10 cellular contexts compared by ENCODE assay signal in the genomic region with DNA sequence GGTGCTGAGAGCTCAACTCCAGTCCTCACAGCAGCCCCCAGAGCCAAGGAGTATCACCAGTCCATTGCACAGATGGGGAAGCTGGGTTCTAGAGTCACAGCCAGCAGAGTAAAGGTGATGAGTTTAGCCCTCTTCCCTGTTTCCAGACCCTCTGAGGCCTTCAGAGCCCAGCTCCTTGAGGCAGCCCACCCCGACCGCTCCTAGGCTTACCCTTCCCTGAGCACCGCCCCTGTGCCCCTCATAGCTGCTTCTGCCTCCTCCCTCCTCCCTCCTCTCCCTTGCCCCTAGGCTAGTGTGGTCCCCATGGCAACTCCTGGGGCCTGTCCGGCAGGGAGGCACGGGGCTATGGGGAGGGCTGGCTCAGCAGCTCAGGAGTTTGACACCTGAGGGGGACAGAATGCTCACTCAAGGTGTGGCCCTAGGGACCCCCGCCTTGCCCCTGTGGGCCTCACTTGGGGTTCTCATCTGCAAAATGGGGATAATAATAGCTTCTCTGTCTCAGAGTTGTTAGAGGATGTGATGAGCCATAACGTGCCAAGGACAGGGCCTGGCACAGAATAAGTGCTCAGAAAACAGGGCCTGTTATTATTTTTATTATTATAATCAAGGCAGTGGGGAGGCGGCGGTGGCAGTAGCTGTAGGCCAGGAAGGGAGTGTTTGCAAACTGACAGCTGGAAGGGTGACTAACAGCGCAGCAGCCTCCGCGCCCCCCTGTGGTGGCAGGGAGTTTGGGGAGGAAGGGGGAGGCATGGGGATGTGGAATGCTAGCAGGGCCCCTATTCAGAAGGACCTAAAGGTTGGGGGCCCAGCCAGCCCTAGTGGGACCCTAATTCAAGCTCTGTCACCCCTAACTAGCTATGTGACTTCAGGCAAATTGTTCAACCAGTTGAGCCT. TPM values are rescaled to one million over a fixed set of nuclear protein-coding genes. Genes with fewer than 3 reads are reported as not detected.
DNase-seq lines count a peak whose midpoint lies in the region; ATAC-seq and TF ChIP-seq lines count a peak whose summit lies in the region.
"Had no signal": no experiment of that assay in that cellular context is flagged by ENCODE, and none has a peak within 500 bp of the region (broad histone marks: within the 10 kb centered on the region; RNA-seq: fewer than 3 reads in every experiment).

No MANE protein-coding gene starts in this region.

- CTCF ChIA-PET in PC-3 (lab: Charles Lee) = interaction anchor here (0.8 kb wide), 2 partner anchors 10 to 23 kb away, joined by 3 read pairs; no protein-coding TSS in a partner anchor

- WGBS in mesenchymal stem cell = 78% methylated on average over 12 of the region's 12 CpGs
- WGBS in psoas muscle, 3 donors = 81 to 85% (median 81%) methylated on average over 12 of the region's 12 CpGs

- H3K4me1 Mint-ChIP-seq in CD14-positive monocyte = peaks cover 76% of the 10 kb centered on the region

- DNase-seq in CD14-positive monocyte (ENCODE audit: low spot score) (no peak), PC-3 (no peak), mesenchymal stem cell (peak; percentile 30), kidney tubule cell (ENCODE audit: low spot score) (no peak), psoas muscle (no peak), NCI-H1417 treated with DMSO at 0.1 percent for 48 hours (lab: John Stamatoyannopoulos, UW) (no peak)
- DNase-seq in activated naive CD4-positive, alpha-beta T cell (lab: John Stamatoyannopoulos, UW) = peak in 3 of 4 experiments; percentile 49 to 71 (median 64)
- DNase-seq: NCI-H146 had no signal

- no peaks in the 10 kb centered on the region for H3K9me3 Mint-ChIP-seq in CD14-positive monocyte

- H3K4me2 ChIP-seq in PC-3 (ENCODE audit: low read length) (no peak overlapping the region), mesenchymal stem cell (ENCODE audit: low read length, poor library complexity, severe bottlenecking) (no peak overlapping the region)

- no peaks in the 10 kb centered on the region for H3F3A ChIP-seq in PC-3 (ENCODE audit: low read length, unreplicated experiment)

- H2BK15ac ChIP-seq in mesenchymal stem cell (ENCODE audit: low read depth, poor library complexity, severe bottlenecking) = no peak overlapping the region

- peak; percentile 68 for TF ChIP-seq CTCF in CD14-positive monocyte (IDR thresholded peaks at IDR 0.05)
- 0 out of 2 replicates have a peak, but pooled peaks have one; percentile 22 for TF ChIP-seq CTCF in PC-3 (conservative IDR thresholded peaks at IDR 0.05; ENCODE audit: low read depth, low read length)
- no peak for TF ChIP-seq CTCF in psoas muscle (IDR thresholded peaks at IDR 0.05)

- peaks cover 57% of the 10 kb centered on the region for H3K79me2 ChIP-seq in PC-3 (ENCODE audit: low read length)

- BruUV-seq in PC-3 (replicated peaks; lab: Mats Ljungman, UMichigan) = no TSS peak

- H4K91ac ChIP-seq in mesenchymal stem cell (ENCODE audit: low read length) = no peak overlapping the region

- peaks cover 49 to 71% of the 10 kb centered on the region in 2 donors for H3K36me3 Mint-ChIP-seq in CD14-positive monocyte

- H2AFZ ChIP-seq in PC-3 (ENCODE audit: low read length) (no peak overlapping the region), mesenchymal stem cell (ENCODE audit: low read depth, low read length) (no peak overlapping the region)

- H3K4me1 ChIP-seq in PC-3 (ENCODE audit: insufficient read depth, low read length) (peaks cover 11% of the 10 kb centered on the region), mesenchymal stem cell (ENCODE audit: control insufficient read depth, insufficient read depth, low read depth, low read length) (peaks cover 54% of the 10 kb centered on the region), psoas muscle (peaks cover 43% of the 10 kb centered on the region)

- H3K4ac ChIP-seq in mesenchymal stem cell (ENCODE audit: low read depth in 1 of 2, low read length in 2 of 2) = peak overlapping the region in 1 of 2 experiments; percentile 6

- H2BK120ac ChIP-seq in mesenchymal stem cell (ENCODE audit: low read depth, low read length) = no peak overlapping the region

- H3K9ac ChIP-seq in PC-3 (ENCODE audit: low read length) = no peak overlapping the region
- peak overlapping the region; percentile 35 for H3K9ac ChIP-seq in mesenchymal stem cell (ENCODE audit: low read length)

- peak overlapping the region in 1 of 2 experiments; percentile 81 for H3K14ac ChIP-seq in mesenchymal stem cell (ENCODE audit: low read length in 2 of 2)

- no peak overlapping the region for H2AK5ac ChIP-seq in mesenchymal stem cell (ENCODE audit: low read length, severe bottlenecking)

- H3K18ac ChIP-seq in mesenchymal stem cell (ENCODE audit: low read depth in 1 of 2, low read length in 2 of 2) = no peak overlapping the region

- H3K27ac Mint-ChIP-seq in CD14-positive monocyte = peak overlapping the region; percentile 30 to 100 (median 89)

- H4K8ac ChIP-seq in mesenchymal stem cell (ENCODE audit: low read length) = no peak overlapping the region

- H2BK5ac ChIP-seq in mesenchymal stem cell (ENCODE audit: low read depth, low read length, poor library complexity, severe bottlenecking) = no peak overlapping the region

- H3K9me3 ChIP-seq in PC-3 (ENCODE audit: low read length) = no peaks in the 10 kb centered on the region
- H3K9me3 ChIP-seq in mesenchymal stem cell (ENCODE audit: control insufficient read depth, low read length) = no peaks in the 10 kb centered on the region
- no peaks in the 10 kb centered on the region for H3K9me3 ChIP-seq in psoas muscle

- no peak overlapping the region for H3K4me3 Mint-ChIP-seq in CD14-positive monocyte

- H3K4me3 ChIP-seq in PC-3 (ENCODE audit: low read length) = no peak overlapping the region
- no peak overlapping the region for H3K4me3 ChIP-seq in mesenchymal stem cell (ENCODE audit: insufficient read depth in 1 of 2, low read depth in 1 of 2, low read length in 2 of 2)
- no peak overlapping the region for H3K4me3 ChIP-seq in psoas muscle

- H3K36me3 ChIP-seq in PC-3 (ENCODE audit: low read depth, low read length) (no peaks in the 10 kb centered on the region), mesenchymal stem cell (ENCODE audit: control insufficient read depth in 1 of 2, insufficient read depth in 2 of 2, low read depth in 1 of 2, low read length in 2 of 2) (peaks cover 3 to 23% of the 10 kb centered on the region in 2 experiments), psoas muscle (ENCODE audit: insufficient read depth in 1 of 2, low read depth in 1 of 2) (no peaks in the 10 kb centered on the region)

- H3K79me1 ChIP-seq in mesenchymal stem cell (replicated peaks; ENCODE audit: low read length, poor library complexity, severe bottlenecking) = peaks cover 28% of the 10 kb centered on the region

- H3K9me2 ChIP-seq in PC-3 (replicated peaks; ENCODE audit: low read length) = no peaks in the 10 kb centered on the region

- H3K27me3 Mint-ChIP-seq in CD14-positive monocyte (ENCODE audit: low read depth in 3 of 3) = no peaks in the 10 kb centered on the region

- no peak overlapping the region for H2BK12ac ChIP-seq in mesenchymal stem cell (ENCODE audit: low read length in 2 of 2)

- POLR2A ChIA-PET in PC-3 (lab: Charles Lee; ENCODE audit: unreplicated experiment) = no interaction called here

- peak; percentile 50 for ATAC-seq in PC-3
- ATAC-seq in psoas muscle = no peak
- ATAC-seq in HG03439 (IDR thresholded peaks at IDR 0.05; ENCODE audit: unreplicated experiment) = no peak

- H3K27ac ChIP-seq in PC-3 (ENCODE audit: low read length) (no peak overlapping the region), mesenchymal stem cell (ENCODE audit: low read length, poor library complexity, severe bottlenecking) (no peak overlapping the region), psoas muscle (no peak overlapping the region)

- intact Hi-C loops in CD14-positive monocyte (cut with micrococcal nuclease) (loop anchor here in 1 of 2 donors (2.0 kb wide), 1 partner anchor 25 kb away; no protein-coding TSS in a partner anchor), PC-3 (cut with micrococcal nuclease) (no loop called here), psoas muscle (cut with DNase I) (no loop called here)

- peaks cover 28% of the 10 kb centered on the region; the same call in 1 of the 2 replicates for H4K20me1 ChIP-seq in PC-3 (ENCODE audit: low read length)

- peak overlapping the region in 1 of 2 experiments; percentile 20 for H3K23ac ChIP-seq in mesenchymal stem cell (ENCODE audit: low read length in 2 of 2)

- H3K27me3 ChIP-seq in PC-3 (ENCODE audit: low read length) (no peaks in the 10 kb centered on the region), mesenchymal stem cell (ENCODE audit: control insufficient read depth in 1 of 2, insufficient read depth in 1 of 2, low read length in 2 of 2) (no peaks in the 10 kb centered on the region), psoas muscle (ENCODE audit: insufficient read depth in 3 of 3, low read length in 2 of 3) (no peaks in the 10 kb centered on the region)

RNA-seq across cellular contexts. Expression of gene CSK, which starts 11.5 kb away (rescaled TPM):
- 100 to 1,000 TPM in 1 of 2 donors, 10 to 100 TPM in 1; 79.0 to 106 TPM for polyA plus RNA-seq in CD14-positive monocyte
- total RNA-seq in PC-3 (2014; rRNA removed) = 38.0 and 50.3 TPM in 2 replicates
- 35.8 TPM for polyA plus RNA-seq in mesenchymal stem cell (2013, experiment 1 of 2)
- polyA plus RNA-seq in mesenchymal stem cell (2013, experiment 2 of 2) = 38.5 TPM
- 10 to 100 TPM; 15.5 to 23.8 (median 17.9) TPM for total RNA-seq in psoas muscle
- polyA plus RNA-seq in psoas muscle = 10 to 100 TPM; 12.2 to 29.6 (median 15.1) TPM

RNA-seq across cellular contexts. Expression of gene LMAN1L, which starts 19.3 kb away (rescaled TPM):
- not detected for polyA plus RNA-seq in CD14-positive monocyte
- not detected in 2 replicates for total RNA-seq in PC-3 (2014; rRNA removed)
- polyA plus RNA-seq in mesenchymal stem cell (2013, experiment 1 of 2) = not detected
- not detected for polyA plus RNA-seq in mesenchymal stem cell (2013, experiment 2 of 2)
- under 1 TPM in 2 of 4 donors, not detected in 2; 0.36 to 0.66 TPM for total RNA-seq in psoas muscle
- polyA plus RNA-seq in psoas muscle = not detected
- total RNA-seq: Daoy had no signal

RNA-seq across cellular contexts. Expression of gene CPLX3, which starts 33.0 kb away (rescaled TPM):
- polyA plus RNA-seq in CD14-positive monocyte (not detected), psoas muscle (under 1 TPM in 2 of 3 donors, not detected in 1; 0.03 to 0.04 TPM)
- total RNA-seq in PC-3 (2014; rRNA removed) (not detected in 2 replicates), psoas muscle (under 1 TPM in 1 of 4 donors, not detected in 3; 0.19 TPM)
- not detected for polyA plus RNA-seq in mesenchymal stem cell (2013, experiment 1 of 2)
- not detected for polyA plus RNA-seq in mesenchymal stem cell (2013, experiment 2 of 2)
- total RNA-seq: Daoy had no signal

RNA-seq across cellular contexts. Expression of gene CYP1A2, which starts 44.7 kb away (rescaled TPM):
- polyA plus RNA-seq in CD14-positive monocyte (not detected), psoas muscle (under 1 TPM in 1 of 3 donors, not detected in 2; 0.03 TPM)
- total RNA-seq in PC-3 (2014; rRNA removed) (not detected in 2 replicates), psoas muscle (not detected)
- not detected for polyA plus RNA-seq in mesenchymal stem cell (2013, experiment 1 of 2)
- not detected for polyA plus RNA-seq in mesenchymal stem cell (2013, experiment 2 of 2)
- total RNA-seq: Daoy had no signal

RNA-seq across cellular contexts. Expression of gene ULK3, which starts 49.6 kb away (rescaled TPM):
- 10 to 100 TPM in 1 of 2 donors, 1 to 10 TPM in 1; 9.4 to 16.0 TPM for polyA plus RNA-seq in CD14-positive monocyte
- 20.3 and 29.7 TPM in 2 replicates for total RNA-seq in PC-3 (2014; rRNA removed)
- 15.0 TPM for polyA plus RNA-seq in mesenchymal stem cell (2013, experiment 1 of 2)
- 14.2 TPM for polyA plus RNA-seq in mesenchymal stem cell (2013, experiment 2 of 2)
- 10 to 100 TPM; 17.7 to 34.5 (median 27.0) TPM for total RNA-seq in psoas muscle
- 10 to 100 TPM; 33.2 to 43.5 (median 42.8) TPM for polyA plus RNA-seq in psoas muscle

Comparison
In these comparisons a context has a peak if more than half of its experiments do, and no peak if none do; other contexts are left out.
1. DNase-seq: peak in activated naive CD4-positive, alpha-beta T cell (3 of 4) and mesenchymal stem cell (single experiment); none in CD14-positive monocyte (single experiment), PC-3 (single experiment), kidney tubule cell (single experiment), psoas muscle (0 of 2) and NCI-H1417 treated with DMSO at 0.1 percent for 48 hours (single experiment).